In genomic region chr14:96965885-96966595, GRCh38 we compare ENCODE assay signal across 15 cellular contexts.
DNase-seq lines count a peak whose midpoint lies in the region; ATAC-seq and TF ChIP-seq lines count a peak whose summit lies in the region.
"Had no signal": no experiment of that assay in that cellular context is flagged by ENCODE, and none has a peak within 500 bp of the region (broad histone marks: within the 10 kb centered on the region; RNA-seq: fewer than 3 reads in every experiment).

No MANE protein-coding gene starts in this region.

- H3K4me3 ChIP-seq in NT2/D1 (ENCODE audit: insufficient read length, low read depth): no peak overlapping the region
- H3K4me3 ChIP-seq: A549; BLaER1 treated with 17β-estradiol and CSF1 and Interleukin-3, amounts not matched to agents 10 nM and 100 nM; sigmoid colon had no signal

- H3K9ac ChIP-seq in NT2/D1 (ENCODE audit: insufficient read length, low read depth): no peak overlapping the region
- H3K9ac ChIP-seq: BLaER1 treated with 17β-estradiol and CSF1 and Interleukin-3, amounts not matched to agents 10 nM and 100 nM had no signal

- H3K36me3 Mint-ChIP-seq in activated naive CD4-positive, alpha-beta T cell treated with anti-CD3 and anti-CD28 coated beads, Interleukin-2, amount 50 U/mL, for 24 hours: peaks cover 7% of the 10 kb centered on the region
- no peaks in the 10 kb centered on the region for H3K36me3 Mint-ChIP-seq in brain
- peaks cover 0 to 26% (median 13%) of the 10 kb centered on the region in 3 donors for H3K36me3 Mint-ChIP-seq in naive thymus-derived CD8-positive, alpha-beta T cell
- H3K36me3 Mint-ChIP-seq in activated CD8-positive, alpha-beta memory T cell treated with anti-CD3 and anti-CD28 coated beads, Interleukin-2, amount 10 ng/mL, durations not matched to agents 7 days and 5 days: peaks cover 21% of the 10 kb centered on the region

- CTCF ChIA-PET in activated CD8-positive, alpha-beta memory T cell treated with anti-CD3 and anti-CD28 coated beads, Interleukin-2, amount 10 ng/mL, durations not matched to agents 7 days and 5 days (lab: Charles Lee): interaction anchor here (0.9 kb wide), 1 partner anchor 99 kb away, joined by 4 read pairs; no protein-coding TSS in a partner anchor

- H3K9me3 ChIP-seq in NT2/D1 (ENCODE audit: insufficient read depth, low read length): peaks cover 4% of the 10 kb centered on the region; the same call in 1 of the 2 replicates

- no peak overlapping the region for H3K4me3 Mint-ChIP-seq in activated naive CD4-positive, alpha-beta T cell treated with anti-CD3 and anti-CD28 coated beads, Interleukin-2, amount 50 U/mL, for 24 hours
- no peak overlapping the region for H3K4me3 Mint-ChIP-seq in brain
- H3K4me3 Mint-ChIP-seq in naive thymus-derived CD8-positive, alpha-beta T cell: peak overlapping the region in 3 of 10 donors; percentile 9 to 65 (median 22)
- no peak overlapping the region for H3K4me3 Mint-ChIP-seq in activated CD8-positive, alpha-beta memory T cell treated with anti-CD3 and anti-CD28 coated beads, Interleukin-2, amount 10 ng/mL, durations not matched to agents 7 days and 5 days
- H3K4me3 Mint-ChIP-seq: activated naive CD4-positive, alpha-beta T cell treated with anti-CD3 and anti-CD28 coated beads, Interleukin-2, amount 10 ng/mL, durations not matched to agents 7 days and 5 days; central memory CD8-positive, alpha-beta T cell; neural crest cell had no signal

- ATAC-seq in naive thymus-derived CD8-positive, alpha-beta T cell: no peak
- ATAC-seq in HG02970 (IDR thresholded peaks at IDR 0.05; ENCODE audit: low FRiP score, unreplicated experiment) (no peak), GM18520 (IDR thresholded peaks at IDR 0.05; ENCODE audit: unreplicated experiment) (no peak)
- ATAC-seq in activated CD8-positive, alpha-beta memory T cell treated with anti-CD3 and anti-CD28 coated beads, Interleukin-2, amount 10 ng/mL, durations not matched to agents 7 days and 5 days: no peak
- ATAC-seq: A549, HCT116 had no signal

- H3K36me3 ChIP-seq in NT2/D1 (ENCODE audit: insufficient read depth, insufficient read length, low read length): no peaks in the 10 kb centered on the region
- H3K36me3 ChIP-seq: sigmoid colon had no signal

- POLR2A ChIA-PET in naive thymus-derived CD8-positive, alpha-beta T cell (lab: Charles Lee): interaction anchor here (0.8 to 1.4 kb wide), 3 partner anchors 9 to 636 kb away, joined by 3 to 4 read pairs (median 3); no protein-coding TSS in a partner anchor

- no peaks in the 10 kb centered on the region for H3K4me1 ChIP-seq in NT2/D1 (ENCODE audit: insufficient read depth, insufficient read length)
- H3K4me1 ChIP-seq: A549, sigmoid colon had no signal

- peak overlapping the region; percentile 1 for H3K27ac Mint-ChIP-seq in activated naive CD4-positive, alpha-beta T cell treated with anti-CD3 and anti-CD28 coated beads, Interleukin-2, amount 50 U/mL, for 24 hours
- peak overlapping the region in 3 of 5 experiments; percentile 23 to 90 (median 51) for H3K27ac Mint-ChIP-seq in brain
- peak overlapping the region in 8 of 10 donors; percentile 27 to 85 (median 67) for H3K27ac Mint-ChIP-seq in naive thymus-derived CD8-positive, alpha-beta T cell
- no peak overlapping the region for H3K27ac Mint-ChIP-seq in activated CD8-positive, alpha-beta memory T cell treated with anti-CD3 and anti-CD28 coated beads, Interleukin-2, amount 10 ng/mL, durations not matched to agents 7 days and 5 days
- H3K27ac Mint-ChIP-seq: activated naive CD4-positive, alpha-beta T cell treated with anti-CD3 and anti-CD28 coated beads, Interleukin-2, amount 10 ng/mL, durations not matched to agents 7 days and 5 days had no signal

- H3K9me3 Mint-ChIP-seq in activated naive CD4-positive, alpha-beta T cell treated with anti-CD3 and anti-CD28 coated beads, Interleukin-2, amount 50 U/mL, for 24 hours: peaks cover 2% of the 10 kb centered on the region
- H3K9me3 Mint-ChIP-seq in brain: peaks cover 4 to 16% (median 14%) of the 10 kb centered on the region in 5 experiments
- peaks cover 0 to 35% (median 15%) of the 10 kb centered on the region in 9 donors for H3K9me3 Mint-ChIP-seq in naive thymus-derived CD8-positive, alpha-beta T cell
- H3K9me3 Mint-ChIP-seq in activated CD8-positive, alpha-beta memory T cell treated with anti-CD3 and anti-CD28 coated beads, Interleukin-2, amount 10 ng/mL, durations not matched to agents 7 days and 5 days (ENCODE audit: low read depth): peaks cover 9% of the 10 kb centered on the region

- no peaks in the 10 kb centered on the region for H3K27me3 Mint-ChIP-seq in activated naive CD4-positive, alpha-beta T cell treated with anti-CD3 and anti-CD28 coated beads, Interleukin-2, amount 50 U/mL, for 24 hours
- H3K27me3 Mint-ChIP-seq in brain: no peaks in the 10 kb centered on the region
- no peaks in the 10 kb centered on the region for H3K27me3 Mint-ChIP-seq in naive thymus-derived CD8-positive, alpha-beta T cell
- H3K27me3 Mint-ChIP-seq in activated CD8-positive, alpha-beta memory T cell treated with anti-CD3 and anti-CD28 coated beads, Interleukin-2, amount 10 ng/mL, durations not matched to agents 7 days and 5 days: no peaks in the 10 kb centered on the region
- H3K27me3 Mint-ChIP-seq: activated naive CD4-positive, alpha-beta T cell treated with anti-CD3 and anti-CD28 coated beads, Interleukin-2, amount 10 ng/mL, durations not matched to agents 7 days and 5 days; central memory CD8-positive, alpha-beta T cell had no signal

- TF ChIP-seq CTCF in brain (conservative IDR thresholded peaks at IDR 0.05): no peak

- no peaks in the 10 kb centered on the region for H3K27me3 ChIP-seq in NT2/D1 (ENCODE audit: insufficient read depth, insufficient read length)
- H3K27me3 ChIP-seq: BLaER1 treated with 17β-estradiol and CSF1 and Interleukin-3, amounts not matched to agents 10 nM and 100 nM; sigmoid colon had no signal

- DNase-seq in activated naive CD4-positive, alpha-beta T cell treated with anti-CD3 and anti-CD28 coated beads, Interleukin-2, amount 50 U/mL, for 16 hours: no peak
- peak; percentile 36 for DNase-seq in NT2/D1 (ENCODE audit: low read depth, low spot score)
- DNase-seq in naive thymus-derived CD8-positive, alpha-beta T cell: no peak
- DNase-seq in activated CD8-positive, alpha-beta memory T cell treated with anti-CD3 and anti-CD28 coated beads, Interleukin-2, amount 10 ng/mL, durations not matched to agents 7 days and 5 days: no peak
- DNase-seq: activated naive CD4-positive, alpha-beta T cell treated with anti-CD3 and anti-CD28 coated beads, Interleukin-2, amount 10 ng/mL, durations not matched to agents 7 days and 5 days; sigmoid colon had no signal

- H3K4me1 Mint-ChIP-seq in activated naive CD4-positive, alpha-beta T cell treated with anti-CD3 and anti-CD28 coated beads, Interleukin-2, amount 50 U/mL, for 24 hours: peaks cover 56% of the 10 kb centered on the region
- peaks cover 22% of the 10 kb centered on the region for H3K4me1 Mint-ChIP-seq in brain
- H3K4me1 Mint-ChIP-seq in naive thymus-derived CD8-positive, alpha-beta T cell: peaks cover 20 to 56% (median 52%) of the 10 kb centered on the region in 4 donors
- H3K4me1 Mint-ChIP-seq in activated CD8-positive, alpha-beta memory T cell treated with anti-CD3 and anti-CD28 coated beads, Interleukin-2, amount 10 ng/mL, durations not matched to agents 7 days and 5 days: peaks cover 15% of the 10 kb centered on the region
- H3K4me1 Mint-ChIP-seq: neural crest cell had no signal
